Comparison of ENCODE assay signal across 9 cellular contexts in genomic region chr11:10641314-10642206, GRCh38. TPM values are rescaled to one million over a fixed set of nuclear protein-coding genes. Genes with fewer than 3 reads are reported as not detected.
DNase-seq lines count a peak whose midpoint lies in the region; ATAC-seq and TF ChIP-seq lines count a peak whose summit lies in the region.
"Had no signal": no experiment of that assay in that cellular context is flagged by ENCODE, and none has a peak within 500 bp of the region (broad histone marks: within the 10 kb centered on the region; RNA-seq: fewer than 3 reads in every experiment).

No MANE protein-coding gene starts in this region.

- H3K27me3 ChIP-seq in DOHH2 (ENCODE audit: control insufficient read depth, low read length) (no peaks in the 10 kb centered on the region), gastroesophageal sphincter (no peaks in the 10 kb centered on the region)

- TF ChIP-seq EP300 in gastroesophageal sphincter (IDR thresholded peaks at IDR 0.05): no peak

- no peak overlapping the region for H3K4me3 Mint-ChIP-seq in activated naive CD8-positive, alpha-beta T cell treated with anti-CD3 and anti-CD28 coated beads for 36 hours
- H3K4me3 Mint-ChIP-seq in activated CD4-positive, alpha-beta T cell treated with anti-CD3 and anti-CD28 coated beads for 36 hours: no peak overlapping the region
- H3K4me3 Mint-ChIP-seq: activated naive CD4-positive, alpha-beta T cell treated with anti-CD3 and anti-CD28 coated beads, Interleukin-2, amount 50 U/mL, for 24 hours had no signal

- ATAC-seq in GM21447 (IDR thresholded peaks at IDR 0.05; ENCODE audit: unreplicated experiment) (peak; percentile 83), HG03520 (IDR thresholded peaks at IDR 0.05; ENCODE audit: unreplicated experiment) (peak; percentile 72), gastroesophageal sphincter (no peak)
- ATAC-seq in activated CD4-positive, alpha-beta T cell treated with anti-CD3 and anti-CD28 coated beads for 36 hours: no peak

- no peaks in the 10 kb centered on the region for H3F3A ChIP-seq in DOHH2 (ENCODE audit: control insufficient read depth, insufficient read depth)

- H3K79me2 ChIP-seq in DOHH2 (ENCODE audit: control insufficient read depth, low read length): no peaks in the 10 kb centered on the region

- no peaks in the 10 kb centered on the region for H3K9me2 ChIP-seq in DOHH2 (replicated peaks; ENCODE audit: control insufficient read depth, low read length)

- TF ChIP-seq CTCF in DOHH2 (IDR thresholded peaks at IDR 0.05; ENCODE audit: low read depth, low read length, poor library complexity, severe bottlenecking) (no peak), gastroesophageal sphincter (IDR thresholded peaks at IDR 0.05) (no peak)

- POLR2A ChIA-PET in activated CD4-positive, alpha-beta T cell treated with anti-CD3 and anti-CD28 coated beads for 36 hours (lab: Charles Lee): no interaction called here
- POLR2A ChIA-PET in HEK293T (lab: Yijun Ruan, JAX): no interaction called here

- no peak for TF ChIP-seq POLR2A in gastroesophageal sphincter (IDR thresholded peaks at IDR 0.05)

- H3K4me2 ChIP-seq in DOHH2 (ENCODE audit: low read length): peak overlapping the region; percentile 33

- H3K27me3 Mint-ChIP-seq in activated naive CD8-positive, alpha-beta T cell treated with anti-CD3 and anti-CD28 coated beads for 36 hours: no peaks in the 10 kb centered on the region
- H3K27me3 Mint-ChIP-seq in activated CD4-positive, alpha-beta T cell treated with anti-CD3 and anti-CD28 coated beads for 36 hours: no peaks in the 10 kb centered on the region

- H3K4me3 ChIP-seq in DOHH2 (ENCODE audit: low read length): no peak overlapping the region
- H3K4me3 ChIP-seq in gastroesophageal sphincter: no peak overlapping the region

- H3K4me1 Mint-ChIP-seq in activated naive CD8-positive, alpha-beta T cell treated with anti-CD3 and anti-CD28 coated beads for 36 hours: no peaks in the 10 kb centered on the region
- no peaks in the 10 kb centered on the region for H3K4me1 Mint-ChIP-seq in activated CD4-positive, alpha-beta T cell treated with anti-CD3 and anti-CD28 coated beads for 36 hours
- H3K4me1 Mint-ChIP-seq: activated naive CD4-positive, alpha-beta T cell treated with anti-CD3 and anti-CD28 coated beads, Interleukin-2, amount 50 U/mL, for 24 hours had no signal

- no peak overlapping the region for H3K27ac ChIP-seq in DOHH2 (ENCODE audit: low read depth, low read length)
- H3K27ac ChIP-seq in gastroesophageal sphincter: peak overlapping the region; percentile 24 to 74 (median 70)

- H3K9me3 Mint-ChIP-seq in activated naive CD8-positive, alpha-beta T cell treated with anti-CD3 and anti-CD28 coated beads for 36 hours: no peaks in the 10 kb centered on the region
- no peaks in the 10 kb centered on the region for H3K9me3 Mint-ChIP-seq in activated CD4-positive, alpha-beta T cell treated with anti-CD3 and anti-CD28 coated beads for 36 hours (ENCODE audit: low read depth)
- H3K9me3 Mint-ChIP-seq: activated naive CD4-positive, alpha-beta T cell treated with anti-CD3 and anti-CD28 coated beads, Interleukin-2, amount 50 U/mL, for 24 hours had no signal

- CTCF ChIA-PET in activated CD4-positive, alpha-beta T cell treated with anti-CD3 and anti-CD28 coated beads for 36 hours (lab: Charles Lee): no interaction called here
- CTCF ChIA-PET in HEK293T (lab: Yijun Ruan, JAX): no interaction called here

- no peaks in the 10 kb centered on the region for H4K20me1 ChIP-seq in DOHH2 (ENCODE audit: control insufficient read depth, insufficient read depth, low read depth, low read length)

- H3K36me3 ChIP-seq in DOHH2 (ENCODE audit: control insufficient read depth, low read length) (no peaks in the 10 kb centered on the region), gastroesophageal sphincter (peaks cover 0 to 9% of the 10 kb centered on the region in 2 donors)

- no peak for DNase-seq in activated naive CD8-positive, alpha-beta T cell treated with anti-CD3 and anti-CD28 coated beads for 36 hours
- no peak for DNase-seq in activated CD4-positive, alpha-beta T cell treated with anti-CD3 and anti-CD28 coated beads for 36 hours
- no peak for DNase-seq in DMS 273 treated with DMSO at 0.1 percent for 48 hours (lab: John Stamatoyannopoulos, UW)
- no peak for DNase-seq in HEK293T (ENCODE audit: extremely low spot score)

- H3K4me1 ChIP-seq in DOHH2 (ENCODE audit: control insufficient read depth, low read length) (peaks cover 22% of the 10 kb centered on the region), gastroesophageal sphincter (peaks cover 10 to 94% (median 31%) of the 10 kb centered on the region in 3 donors)

- no peaks in the 10 kb centered on the region for H3K9me3 ChIP-seq in DOHH2 (ENCODE audit: control insufficient read depth, insufficient read depth, low read length)
- H3K9me3 ChIP-seq in gastroesophageal sphincter: no peaks in the 10 kb centered on the region

- intact Hi-C loops in activated CD4-positive, alpha-beta T cell treated with anti-CD3 and anti-CD28 coated beads for 36 hours (cut with DNase I, micrococcal nuclease): no loop called here

- no peak overlapping the region for H3K27ac Mint-ChIP-seq in activated naive CD8-positive, alpha-beta T cell treated with anti-CD3 and anti-CD28 coated beads for 36 hours
- no peak overlapping the region for H3K27ac Mint-ChIP-seq in activated CD4-positive, alpha-beta T cell treated with anti-CD3 and anti-CD28 coated beads for 36 hours
- H3K27ac Mint-ChIP-seq: activated naive CD4-positive, alpha-beta T cell treated with anti-CD3 and anti-CD28 coated beads, Interleukin-2, amount 50 U/mL, for 24 hours had no signal

- no peaks in the 10 kb centered on the region for H3K36me3 Mint-ChIP-seq in activated naive CD8-positive, alpha-beta T cell treated with anti-CD3 and anti-CD28 coated beads for 36 hours
- no peaks in the 10 kb centered on the region for H3K36me3 Mint-ChIP-seq in activated CD4-positive, alpha-beta T cell treated with anti-CD3 and anti-CD28 coated beads for 36 hours (ENCODE audit: low read depth)
- H3K36me3 Mint-ChIP-seq: activated naive CD4-positive, alpha-beta T cell treated with anti-CD3 and anti-CD28 coated beads, Interleukin-2, amount 50 U/mL, for 24 hours had no signal

- 70 to 95% methylated on average over 4 to 9 of the region's 9 CpGs for WGBS in gastroesophageal sphincter (ENCODE audit: low coverage in 1 of 2), 2 donors

TF ChIP-seq in HEK293T, 16 proteins besides CTCF, POLR2A, EP300 and RAD21:
- no peak for TF ChIP-seq TARDBP (IDR thresholded peaks at IDR 0.05)
- no peak for TF ChIP-seq FOXA1 (IDR thresholded peaks at IDR 0.05)
- no peak for TF ChIP-seq BHLHE40 (IDR thresholded peaks at IDR 0.05; ENCODE audit: borderline replicate concordance)
- TF ChIP-seq, protein P1, sequence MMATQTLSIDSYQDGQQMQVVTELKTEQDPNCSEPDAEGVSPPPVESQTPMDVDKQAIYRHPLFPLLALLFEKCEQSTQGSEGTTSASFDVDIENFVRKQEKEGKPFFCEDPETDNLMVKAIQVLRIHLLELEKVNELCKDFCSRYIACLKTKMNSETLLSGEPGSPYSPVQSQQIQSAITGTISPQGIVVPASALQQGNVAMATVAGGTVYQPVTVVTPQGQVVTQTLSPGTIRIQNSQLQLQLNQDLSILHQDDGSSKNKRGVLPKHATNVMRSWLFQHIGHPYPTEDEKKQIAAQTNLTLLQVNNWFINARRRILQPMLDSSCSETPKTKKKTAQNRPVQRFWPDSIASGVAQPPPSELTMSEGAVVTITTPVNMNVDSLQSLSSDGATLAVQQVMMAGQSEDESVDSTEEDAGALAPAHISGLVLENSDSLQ (IDR thresholded peaks at IDR 0.05): no peak
- no peak for TF ChIP-seq ELF4 (IDR thresholded peaks at IDR 0.05)
- no peak for TF ChIP-seq L3MBTL2 (conservative IDR thresholded peaks at IDR 0.05)
- TF ChIP-seq HDGF (IDR thresholded peaks at IDR 0.05; ENCODE audit: borderline replicate concordance): no peak

RNA-seq across cellular contexts. Expression of gene IRAG1, which starts 52.0 kb away (rescaled TPM):
- 100 to 1,000 TPM; 156 to 408 (median 278) TPM for total RNA-seq in gastroesophageal sphincter
- not detected for total RNA-seq in activated naive CD8-positive, alpha-beta T cell treated with anti-CD3 and anti-CD28 coated beads for 36 hours
- not detected for total RNA-seq in activated CD4-positive, alpha-beta T cell treated with anti-CD3 and anti-CD28 coated beads for 36 hours

Comparison
In these comparisons a context has a peak if more than half of its experiments do, and no peak if none do; other contexts are left out.
1. ATAC-seq: peak in GM21447 (single experiment) and HG03520 (single experiment); none in gastroesophageal sphincter (single experiment) and activated CD4-positive, alpha-beta T cell treated with anti-CD3 and anti-CD28 coated beads for 36 hours (single experiment).
2. RNA of gene IRAG1, which starts 52.0 kb away (total RNA-seq): 156 to 408 TPM in gastroesophageal sphincter; not detected in activated naive CD8-positive, alpha-beta T cell treated with anti-CD3 and anti-CD28 coated beads for 36 hours and not detected in activated CD4-positive, alpha-beta T cell treated with anti-CD3 and anti-CD28 coated beads for 36 hours; every median in the first group is over 100 times any median in the second.